19 cellular contexts compared by ENCODE assay signal in the genomic region with DNA sequence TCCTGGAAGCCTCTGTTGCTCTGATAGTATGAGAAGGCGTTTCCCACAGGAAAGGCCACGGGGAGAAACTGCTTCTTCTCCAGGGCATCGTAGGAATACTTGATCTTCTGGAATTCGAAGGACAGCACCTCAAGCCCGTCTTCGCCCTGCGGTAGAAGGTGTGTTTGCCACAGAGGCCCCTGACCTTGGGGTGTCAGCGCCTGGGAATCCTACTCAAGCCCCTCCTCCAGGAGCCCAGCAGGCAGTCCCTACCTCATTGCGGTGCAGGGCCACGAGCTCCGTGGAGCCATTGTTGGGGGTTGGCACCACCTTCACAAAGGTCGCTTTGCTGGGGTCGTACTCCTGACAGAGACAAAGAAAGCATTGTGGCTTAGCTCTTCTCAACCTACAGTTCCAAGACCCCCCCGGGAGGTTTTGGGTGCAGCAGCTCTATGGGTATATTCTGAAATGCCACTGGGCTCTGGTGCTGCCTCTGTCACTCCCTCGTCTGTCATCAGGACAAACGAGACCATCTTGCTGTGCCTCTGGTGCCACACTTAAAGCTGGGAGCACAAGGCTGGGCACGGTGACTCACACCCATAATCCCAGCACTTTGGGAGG. TPM values are rescaled to one million over a fixed set of nuclear protein-coding genes. Genes with fewer than 3 reads are reported as not detected.
DNase-seq lines count a peak whose midpoint lies in the region; ATAC-seq and TF ChIP-seq lines count a peak whose summit lies in the region.
"Had no signal": no experiment of that assay in that cellular context is flagged by ENCODE, and none has a peak within 500 bp of the region (broad histone marks: within the 10 kb centered on the region; RNA-seq: fewer than 3 reads in every experiment).

No MANE protein-coding gene starts in this region.

- peaks cover 23% of the 10 kb centered on the region for H3K4me1 Mint-ChIP-seq in activated CD8-positive, alpha-beta T cell treated with anti-CD3 and anti-CD28 coated beads for 36 hours (ENCODE audit: low read depth)
- peaks cover 20% of the 10 kb centered on the region for H3K4me1 Mint-ChIP-seq in activated CD8-positive, alpha-beta T cell treated with anti-CD3 and anti-CD28 coated beads, Interleukin-2, amount 10 ng/mL, durations not matched to agents 7 days and 5 days (ENCODE audit: low read depth)
- H3K4me1 Mint-ChIP-seq in central memory CD8-positive, alpha-beta T cell: peaks cover 27% of the 10 kb centered on the region

- no peak overlapping the region for H3K4me3 ChIP-seq in H7 (ENCODE audit: insufficient read depth, low read depth, low read length)
- H3K4me3 ChIP-seq: K562 had no signal

- peak overlapping the region; percentile 49 for H3K27ac Mint-ChIP-seq in activated CD8-positive, alpha-beta T cell treated with anti-CD3 and anti-CD28 coated beads for 36 hours
- no peak overlapping the region for H3K27ac Mint-ChIP-seq in activated CD8-positive, alpha-beta T cell treated with anti-CD3 and anti-CD28 coated beads, Interleukin-2, amount 10 ng/mL, durations not matched to agents 7 days and 5 days
- peak overlapping the region; percentile 32 for H3K27ac Mint-ChIP-seq in central memory CD8-positive, alpha-beta T cell (ENCODE audit: low read depth)

- no peaks in the 10 kb centered on the region for H3K9me3 Mint-ChIP-seq in activated CD8-positive, alpha-beta T cell treated with anti-CD3 and anti-CD28 coated beads for 36 hours
- no peaks in the 10 kb centered on the region for H3K9me3 Mint-ChIP-seq in activated CD8-positive, alpha-beta T cell treated with anti-CD3 and anti-CD28 coated beads, Interleukin-2, amount 10 ng/mL, durations not matched to agents 7 days and 5 days (ENCODE audit: insufficient read depth)
- H3K9me3 Mint-ChIP-seq in central memory CD8-positive, alpha-beta T cell: no peaks in the 10 kb centered on the region
- H3K9me3 Mint-ChIP-seq: CD4-positive, alpha-beta memory T cell had no signal

- no peak overlapping the region for H3K4me3 Mint-ChIP-seq in activated CD8-positive, alpha-beta T cell treated with anti-CD3 and anti-CD28 coated beads for 36 hours
- no peak overlapping the region for H3K4me3 Mint-ChIP-seq in activated CD8-positive, alpha-beta T cell treated with anti-CD3 and anti-CD28 coated beads, Interleukin-2, amount 10 ng/mL, durations not matched to agents 7 days and 5 days
- peak overlapping the region; percentile 89 for H3K4me3 Mint-ChIP-seq in central memory CD8-positive, alpha-beta T cell
- H3K4me3 Mint-ChIP-seq: CD4-positive, alpha-beta memory T cell had no signal

- DNase-seq in activated CD8-positive, alpha-beta T cell treated with anti-CD3 and anti-CD28 coated beads for 36 hours: no peak
- no peak for DNase-seq in activated CD8-positive, alpha-beta T cell treated with anti-CD3 and anti-CD28 coated beads, Interleukin-2, amount 10 ng/mL, durations not matched to agents 7 days and 5 days
- peak; percentile 22 for DNase-seq in H7
- DNase-seq in central memory CD8-positive, alpha-beta T cell (ENCODE audit: low spot score in 2 of 2): no peak
- peak; percentile 64 for DNase-seq in posterior vena cava (ENCODE audit: low spot score)
- DNase-seq in NCI-H748 (lab: John Stamatoyannopoulos, UW; ENCODE audit: unreplicated experiment): no peak
- DNase-seq in NCI-H526 treated with DMSO at 0.1 percent for 48 hours (lab: John Stamatoyannopoulos, UW): no peak
- DNase-seq: BE2C, DMS79, MV-4-11, NCI-H1417, NCI-H1930, NCI-H446, NCI-H748 treated with DMSO at 0.1 percent for 48 hours, RPMI8226 had no signal

- H3K27me3 ChIP-seq in H7 (ENCODE audit: control insufficient read depth, insufficient read depth, low read length): no peaks in the 10 kb centered on the region
- H3K27me3 ChIP-seq: BE2C had no signal

- H3K27me3 Mint-ChIP-seq in activated CD8-positive, alpha-beta T cell treated with anti-CD3 and anti-CD28 coated beads for 36 hours: no peaks in the 10 kb centered on the region
- no peaks in the 10 kb centered on the region for H3K27me3 Mint-ChIP-seq in activated CD8-positive, alpha-beta T cell treated with anti-CD3 and anti-CD28 coated beads, Interleukin-2, amount 10 ng/mL, durations not matched to agents 7 days and 5 days (ENCODE audit: low read depth)
- no peaks in the 10 kb centered on the region for H3K27me3 Mint-ChIP-seq in central memory CD8-positive, alpha-beta T cell
- H3K27me3 Mint-ChIP-seq: CD4-positive, alpha-beta memory T cell had no signal

- ATAC-seq in activated CD8-positive, alpha-beta T cell treated with anti-CD3 and anti-CD28 coated beads for 36 hours: no peak
- no peak for ATAC-seq in activated CD8-positive, alpha-beta T cell treated with anti-CD3 and anti-CD28 coated beads, Interleukin-2, amount 10 ng/mL, durations not matched to agents 7 days and 5 days
- ATAC-seq in central memory CD8-positive, alpha-beta T cell (replicated peaks; ENCODE audit: extremely low read depth, poor library complexity, severe bottlenecking): no peak
- no peak for ATAC-seq in GM21825 (IDR thresholded peaks at IDR 0.05; ENCODE audit: unreplicated experiment)
- ATAC-seq: HCT116, K562 had no signal

- H3K36me3 ChIP-seq in H7 (replicated peaks; ENCODE audit: control insufficient read depth, insufficient read depth, low read length): peaks cover 49% of the 10 kb centered on the region

- TF ChIP-seq CTCF in activated CD8-positive, alpha-beta T cell treated with anti-CD3 and anti-CD28 coated beads for 36 hours (IDR thresholded peaks at IDR 0.05): no peak

- intact Hi-C loops in activated CD8-positive, alpha-beta T cell treated with anti-CD3 and anti-CD28 coated beads for 36 hours (cut with micrococcal nuclease): loop anchor here (10.0 kb wide), 1 partner anchor 155 kb away; no protein-coding TSS in a partner anchor
- intact Hi-C loops in posterior vena cava (cut with DNase I): no loop called here

- peaks cover 50% of the 10 kb centered on the region for H3K36me3 Mint-ChIP-seq in activated CD8-positive, alpha-beta T cell treated with anti-CD3 and anti-CD28 coated beads for 36 hours (ENCODE audit: low read depth)
- peaks cover 55% of the 10 kb centered on the region for H3K36me3 Mint-ChIP-seq in activated CD8-positive, alpha-beta T cell treated with anti-CD3 and anti-CD28 coated beads, Interleukin-2, amount 10 ng/mL, durations not matched to agents 7 days and 5 days (ENCODE audit: low read depth)
- H3K36me3 Mint-ChIP-seq in central memory CD8-positive, alpha-beta T cell (ENCODE audit: insufficient read depth): peaks cover 39% of the 10 kb centered on the region

- CTCF ChIA-PET in activated CD8-positive, alpha-beta T cell treated with anti-CD3 and anti-CD28 coated beads for 36 hours (lab: Charles Lee): interaction anchor here (3.5 kb wide), 1 partner anchor 128 kb away, joined by 14 read pairs; no protein-coding TSS in a partner anchor
- CTCF ChIA-PET in activated CD8-positive, alpha-beta T cell treated with anti-CD3 and anti-CD28 coated beads, Interleukin-2, amount 10 ng/mL, durations not matched to agents 7 days and 5 days (lab: Charles Lee): interaction anchor here (1.1 kb wide), 1 partner anchor 128 kb away, joined by 3 read pairs; no protein-coding TSS in a partner anchor

- POLR2A ChIA-PET in activated CD8-positive, alpha-beta T cell treated with anti-CD3 and anti-CD28 coated beads for 36 hours (lab: Charles Lee): interaction anchor here (1.0 kb wide), 1 partner anchor 31 kb away, joined by 3 read pairs; no protein-coding TSS in a partner anchor
- POLR2A ChIA-PET in activated CD8-positive, alpha-beta T cell treated with anti-CD3 and anti-CD28 coated beads, Interleukin-2, amount 10 ng/mL, durations not matched to agents 7 days and 5 days (lab: Charles Lee): no interaction called here

RNA-seq across cellular contexts. Expression of gene ATP13A1, which starts 3.7 kb away (rescaled TPM):
- 10 to 100 TPM; 52.4 to 53.1 TPM for total RNA-seq in activated CD8-positive, alpha-beta T cell treated with anti-CD3 and anti-CD28 coated beads for 36 hours
- 10 to 100 TPM; 78.6 to 78.8 TPM for total RNA-seq in activated CD8-positive, alpha-beta T cell treated with anti-CD3 and anti-CD28 coated beads, Interleukin-2, amount 10 ng/mL, durations not matched to agents 7 days and 5 days
- total RNA-seq in H7 (2014; rRNA removed; shearing (Covaris generic)): 36.2 and 40.6 TPM in 2 replicates
- 10 to 100 TPM; 33.1 to 33.3 TPM for total RNA-seq in posterior vena cava

RNA-seq across cellular contexts. Expression of gene ZNF101, which starts 8.9 kb away (rescaled TPM):
- total RNA-seq in activated CD8-positive, alpha-beta T cell treated with anti-CD3 and anti-CD28 coated beads for 36 hours: 10 to 100 TPM; 82.5 to 85.2 TPM
- total RNA-seq in activated CD8-positive, alpha-beta T cell treated with anti-CD3 and anti-CD28 coated beads, Interleukin-2, amount 10 ng/mL, durations not matched to agents 7 days and 5 days: 10 to 100 TPM; 74.2 to 87.8 TPM
- 24.1 and 24.9 TPM in 2 replicates for total RNA-seq in H7 (2014; rRNA removed; shearing (Covaris generic))
- 1 to 10 TPM; 6.3 to 8.2 TPM for total RNA-seq in posterior vena cava

RNA-seq across cellular contexts. Expression of gene GMIP, which starts 16.3 kb away (rescaled TPM):
- total RNA-seq in activated CD8-positive, alpha-beta T cell treated with anti-CD3 and anti-CD28 coated beads for 36 hours: 10 to 100 TPM; 57.3 to 59.9 TPM
- 100 to 1,000 TPM in 1 of 2 experiments, 10 to 100 TPM in 1; 96.7 to 104 TPM for total RNA-seq in activated CD8-positive, alpha-beta T cell treated with anti-CD3 and anti-CD28 coated beads, Interleukin-2, amount 10 ng/mL, durations not matched to agents 7 days and 5 days
- total RNA-seq in H7 (2014; rRNA removed; shearing (Covaris generic)): 6.6 and 6.7 TPM in 2 replicates
- total RNA-seq in posterior vena cava: 10 to 100 TPM in 1 of 2 donors, 1 to 10 TPM in 1; 8.3 to 11.4 TPM

RNA-seq across cellular contexts. Expression of gene LPAR2, which starts 31.7 kb away (rescaled TPM):
- 10 to 100 TPM; 26.6 to 28.2 TPM for total RNA-seq in activated CD8-positive, alpha-beta T cell treated with anti-CD3 and anti-CD28 coated beads for 36 hours
- total RNA-seq in activated CD8-positive, alpha-beta T cell treated with anti-CD3 and anti-CD28 coated beads, Interleukin-2, amount 10 ng/mL, durations not matched to agents 7 days and 5 days: 10 to 100 TPM; 44.8 to 50.8 TPM
- total RNA-seq in H7 (2014; rRNA removed; shearing (Covaris generic)): 44.0 and 45.0 TPM in 2 replicates
- 1 to 10 TPM; 2.0 to 5.5 TPM for total RNA-seq in posterior vena cava

RNA-seq across cellular contexts. Expression of gene PBX4, which starts 41.3 kb away (rescaled TPM):
- 10 to 100 TPM; 13.8 to 15.6 TPM for total RNA-seq in activated CD8-positive, alpha-beta T cell treated with anti-CD3 and anti-CD28 coated beads for 36 hours
- 10 to 100 TPM; 33.8 to 34.1 TPM for total RNA-seq in activated CD8-positive, alpha-beta T cell treated with anti-CD3 and anti-CD28 coated beads, Interleukin-2, amount 10 ng/mL, durations not matched to agents 7 days and 5 days
- 0.94 and 2.7 TPM in 2 replicates for total RNA-seq in H7 (2014; rRNA removed; shearing (Covaris generic))
- under 1 TPM; 0.29 to 0.93 TPM for total RNA-seq in posterior vena cava

Comparison
In these comparisons a context has a peak if more than half of its experiments do, and no peak if none do; other contexts are left out.
1. DNase-seq: peak in H7 (single experiment) and posterior vena cava (single experiment); none in activated CD8-positive, alpha-beta T cell treated with anti-CD3 and anti-CD28 coated beads for 36 hours (single experiment), activated CD8-positive, alpha-beta T cell treated with anti-CD3 and anti-CD28 coated beads, Interleukin-2, amount 10 ng/mL, durations not matched to agents 7 days and 5 days (single experiment), central memory CD8-positive, alpha-beta T cell (0 of 2), NCI-H748 (single experiment) and NCI-H526 treated with DMSO at 0.1 percent for 48 hours (single experiment).